11 cellular contexts compared by ENCODE assay signal in genomic region chr11:118845369-118845768, GRCh38. TPM values are rescaled to one million over a fixed set of nuclear protein-coding genes. Genes with fewer than 3 reads are reported as not detected.
DNase-seq lines count a peak whose midpoint lies in the region; ATAC-seq and TF ChIP-seq lines count a peak whose summit lies in the region.
"Had no signal": no experiment of that assay in that cellular context is flagged by ENCODE, and none has a peak within 500 bp of the region (broad histone marks: within the 10 kb centered on the region; RNA-seq: fewer than 3 reads in every experiment).

No MANE protein-coding gene starts in this region.

- peak overlapping the region in 1 of 2 experiments; percentile 78; a peak in 3 of 4 replicates for H4K8ac ChIP-seq in IMR-90 (ENCODE audit: low read depth in 2 of 2, low read length in 2 of 2)

- H2BK20ac ChIP-seq in IMR-90 (ENCODE audit: low read depth, low read length), result peak overlapping the region; percentile 94

- no peak overlapping the region for H2AK9ac ChIP-seq in IMR-90 (replicated peaks; ENCODE audit: low read depth, low read length, poor library complexity)

- peaks cover 4% of the 10 kb centered on the region; the same call in 1 of the 2 replicates for H3K9me1 ChIP-seq in IMR-90 (ENCODE audit: insufficient read depth, low read length)

- no peaks in the 10 kb centered on the region for H3K9me3 Mint-ChIP-seq in activated naive CD8-positive, alpha-beta T cell treated with anti-CD3 and anti-CD28 coated beads, Interleukin-2, amount 50 U/mL, for 24 hours

- peak overlapping the region; percentile 50; the same call in 1 of the 2 replicates for H3K9ac ChIP-seq in IMR-90 (ENCODE audit: low read depth, low read length)

- H3K79me1 ChIP-seq in IMR-90 (ENCODE audit: low read depth in 1 of 2, low read length in 2 of 2), result no peaks in the 10 kb centered on the region

- dilution Hi-C loops in IMR-90 (cut with HindIII; ENCODE audit: low sequenced_read_pairs, unreplicated experiment), result no loop called here

- in situ Hi-C loops in IMR-90 (cut with MboI; ENCODE audit: low sequenced_read_pairs), result no loop called here

- H3K27ac ChIP-seq in IMR-90 (ENCODE audit: insufficient read depth, low read length), result peak overlapping the region; percentile 85
- H3K27ac ChIP-seq: suprapubic skin had no signal

- H3K27ac Mint-ChIP-seq in activated naive CD8-positive, alpha-beta T cell treated with anti-CD3 and anti-CD28 coated beads, Interleukin-2, amount 50 U/mL, for 24 hours, result peak overlapping the region; percentile 15

- no peak overlapping the region for H3K4me3 ChIP-seq in IMR-90 (ENCODE audit: insufficient read depth, low read depth, low read length)
- H3K4me3 ChIP-seq: suprapubic skin had no signal

- H3K4me1 ChIP-seq in IMR-90 (ENCODE audit: control insufficient read depth, insufficient read depth, low read length), result peaks cover 5% of the 10 kb centered on the region
- H3K4me1 ChIP-seq: suprapubic skin had no signal

- no peak overlapping the region for H2AK5ac ChIP-seq in IMR-90 (ENCODE audit: low read depth, low read length)

- CTCF ChIA-PET in IMR-90 (lab: Yijun Ruan, JAX), result interaction anchor here (0.7 kb wide), 1 partner anchor 38 kb away, joined by 3 read pairs; no protein-coding TSS in a partner anchor

- no peak for TF ChIP-seq CTCF in IMR-90 (conservative IDR thresholded peaks at IDR 0.05; ENCODE audit: low read depth, low read length)

- H3K18ac ChIP-seq in IMR-90 (ENCODE audit: low read depth, low read length), result peak overlapping the region; percentile 90; the same call in 1 of the 2 replicates

- H3K36me3 ChIP-seq in IMR-90 (ENCODE audit: control insufficient read depth, insufficient read depth, low read length), result no peaks in the 10 kb centered on the region
- H3K36me3 ChIP-seq: suprapubic skin had no signal

- peak overlapping the region; percentile 82; the same call in 1 of the 2 replicates for H3K14ac ChIP-seq in IMR-90 (replicated peaks; ENCODE audit: low read depth, low read length)

- H4K91ac ChIP-seq in IMR-90 (ENCODE audit: insufficient read depth, low read depth, low read length), result peak overlapping the region; percentile 66; the same call in 1 of the 2 replicates

- H3K27me3 ChIP-seq in IMR-90 (ENCODE audit: control insufficient read depth, insufficient read depth, low read length), result no peaks in the 10 kb centered on the region; the same call in 1 of the 2 replicates
- H3K27me3 ChIP-seq: suprapubic skin had no signal

- peak; percentile 83 for ATAC-seq in IMR-90 (ENCODE audit: low read depth)
- peak; percentile 50 for ATAC-seq in activated naive CD8-positive, alpha-beta T cell treated with anti-CD3 and anti-CD28 coated beads, Interleukin-2, amount 50 U/mL, for 24 hours

- peak overlapping the region; percentile 84 for H2BK5ac ChIP-seq in IMR-90 (ENCODE audit: low read depth, low read length, poor library complexity, severe bottlenecking)

- POLR2A ChIA-PET in IMR-90 (lab: Charles Lee; ENCODE audit: unreplicated experiment), result interaction anchor here (0.6 kb wide), 2 partner anchors 8 to 55 kb away, joined by 3 read pairs; no protein-coding TSS in a partner anchor

- H3K4me2 ChIP-seq in IMR-90 (ENCODE audit: low read depth, low read length), result peak overlapping the region; percentile 76; the same call in 1 of the 2 replicates

- H3K4me1 Mint-ChIP-seq in activated naive CD8-positive, alpha-beta T cell treated with anti-CD3 and anti-CD28 coated beads, Interleukin-2, amount 50 U/mL, for 24 hours, result peaks cover 40% of the 10 kb centered on the region

- no peak overlapping the region for H3K4me3 Mint-ChIP-seq in activated naive CD8-positive, alpha-beta T cell treated with anti-CD3 and anti-CD28 coated beads, Interleukin-2, amount 50 U/mL, for 24 hours

- no peaks in the 10 kb centered on the region for H3K36me3 Mint-ChIP-seq in activated naive CD8-positive, alpha-beta T cell treated with anti-CD3 and anti-CD28 coated beads, Interleukin-2, amount 50 U/mL, for 24 hours (ENCODE audit: low read depth)

- H3K9me3 ChIP-seq in IMR-90 (ENCODE audit: control insufficient read depth, insufficient read depth, low read length), result no peaks in the 10 kb centered on the region
- H3K9me3 ChIP-seq: suprapubic skin had no signal

- no peak overlapping the region for H4K5ac ChIP-seq in IMR-90 (ENCODE audit: low read depth, low read length)

- H4K20me1 ChIP-seq in IMR-90 (ENCODE audit: insufficient read depth, low read length), result no peaks in the 10 kb centered on the region

- no peak for TF ChIP-seq POLR2A in IMR-90 (IDR thresholded peaks at IDR 0.05; ENCODE audit: low read depth, low read length)

- H3K27me3 Mint-ChIP-seq in activated naive CD8-positive, alpha-beta T cell treated with anti-CD3 and anti-CD28 coated beads, Interleukin-2, amount 50 U/mL, for 24 hours, result no peaks in the 10 kb centered on the region

- peak overlapping the region; percentile 81 for H2AFZ ChIP-seq in IMR-90 (replicated peaks; ENCODE audit: low read length, poor library complexity)

- H2BK15ac ChIP-seq in IMR-90 (ENCODE audit: low read depth, low read length), result peak overlapping the region; percentile 77; the same call in 1 of the 3 replicates

- TF ChIP-seq RAD21 in IMR-90 (IDR thresholded peaks at IDR 0.05; ENCODE audit: low read length), result no peak

- BruUV-seq in IMR-90 (replicated peaks; lab: Mats Ljungman, UMichigan), result no TSS peak

- H2BK120ac ChIP-seq in IMR-90 (ENCODE audit: low read depth, low read length), result peak overlapping the region; percentile 94

- peak overlapping the region; percentile 93 for H3K4ac ChIP-seq in IMR-90 (ENCODE audit: low read depth, low read length)

- H3K56ac ChIP-seq in IMR-90 (ENCODE audit: extremely low read depth, insufficient read depth, low read length), result peak overlapping the region; percentile 43; the same call in 1 of the 2 replicates

- intact Hi-C loops in IMR-90 (cut with micrococcal nuclease), result no loop called here

- peak overlapping the region; percentile 85; the same call in 1 of the 2 replicates for H3K23ac ChIP-seq in IMR-90 (ENCODE audit: low read depth, low read length)

- DNase-seq in GM03348 (ENCODE audit: low spot score), result peak; percentile 39
- DNase-seq in IMR-90, result peak; percentile 70
- DNase-seq in activated naive CD8-positive, alpha-beta T cell treated with anti-CD3 and anti-CD28 coated beads, Interleukin-2, amount 50 U/mL, for 24 hours, result no peak
- DNase-seq in iris pigment epithelial cell (ENCODE audit: low read depth), result peak; percentile 81
- DNase-seq in GDM1 (lab: John Stamatoyannopoulos, UW), result no peak
- no peak for DNase-seq in NCI-H146 treated with DMSO at 0.1 percent for 48 hours (lab: John Stamatoyannopoulos, UW; ENCODE audit: unreplicated experiment)
- DNase-seq in NCI-H524 (lab: John Stamatoyannopoulos, UW), result no peak
- no peak for DNase-seq in NCI-H774 (lab: John Stamatoyannopoulos, UW)
- DNase-seq: activated effector memory CD4-positive, alpha-beta T cell treated with Interleukin-2 at 50 U/mL for 16 hours; NCI-H2171 had no signal

TF ChIP-seq in IMR-90, 13 proteins besides CTCF, POLR2A, EP300 and RAD21:
- TF ChIP-seq FOS (IDR thresholded peaks at IDR 0.05; ENCODE audit: low read depth, low read length) (peak; percentile 42; the same call in 1 of the 2 replicates), RFX5 (IDR thresholded peaks at IDR 0.05; ENCODE audit: low read depth, low read length) (no peak), BHLHE40 (IDR thresholded peaks at IDR 0.05; ENCODE audit: low read depth, low read length) (no peak), ELK1 (IDR thresholded peaks at IDR 0.05; ENCODE audit: borderline replicate concordance, low read depth, low read length) (no peak), MAZ (IDR thresholded peaks at IDR 0.05; ENCODE audit: borderline replicate concordance, low read depth, low read length) (no peak), CEBPB (IDR thresholded peaks at IDR 0.05; ENCODE audit: low read depth, low read length) (peak; percentile 59; the same call in 1 of the 2 replicates)

RNA-seq across cellular contexts. Expression of gene CXCR5, which starts 38.3 kb away (rescaled TPM):
- not detected in 2 replicates for total RNA-seq in IMR-90 (2012; rRNA removed)
- polyA plus RNA-seq in IMR-90 (2012; rRNA removed), result not detected in 2 replicates
- polyA plus RNA-seq in IMR-90 (2012; cell fraction: cytosol; rRNA removed), result not detected in 2 replicates
- polyA plus RNA-seq in IMR-90 (2012; cell fraction: nucleus; rRNA removed; ENCODE audit: low replicate concordance), result 0.02 TPM in 1 of 2 replicates, not detected in the other
- total RNA-seq: suprapubic skin had no signal

RNA-seq across cellular contexts. Expression of gene DDX6, which starts 54.4 kb away (rescaled TPM):
- total RNA-seq in IMR-90 (2012; rRNA removed), result 197 and 225 TPM in 2 replicates
- 14.7 and 19.2 TPM in 2 replicates for polyA plus RNA-seq in IMR-90 (2012; rRNA removed)
- polyA plus RNA-seq in IMR-90 (2012; cell fraction: cytosol; rRNA removed), result 2.1 and 3.4 TPM in 2 replicates
- 1.5 and 13.5 TPM in 2 replicates for polyA plus RNA-seq in IMR-90 (2012; cell fraction: nucleus; rRNA removed; ENCODE audit: low replicate concordance)

Comparison
In these comparisons a context has a peak if more than half of its experiments do, and no peak if none do; other contexts are left out.
1. DNase-seq: peak in GM03348 (single experiment), IMR-90 (single experiment) and iris pigment epithelial cell (single experiment); none in activated naive CD8-positive, alpha-beta T cell treated with anti-CD3 and anti-CD28 coated beads, Interleukin-2, amount 50 U/mL, for 24 hours (single experiment), GDM1 (single experiment), NCI-H146 treated with DMSO at 0.1 percent for 48 hours (single experiment), NCI-H524 (0 of 2) and NCI-H774 (single experiment).